10 cellular contexts compared by ENCODE assay signal in the genomic region with DNA sequence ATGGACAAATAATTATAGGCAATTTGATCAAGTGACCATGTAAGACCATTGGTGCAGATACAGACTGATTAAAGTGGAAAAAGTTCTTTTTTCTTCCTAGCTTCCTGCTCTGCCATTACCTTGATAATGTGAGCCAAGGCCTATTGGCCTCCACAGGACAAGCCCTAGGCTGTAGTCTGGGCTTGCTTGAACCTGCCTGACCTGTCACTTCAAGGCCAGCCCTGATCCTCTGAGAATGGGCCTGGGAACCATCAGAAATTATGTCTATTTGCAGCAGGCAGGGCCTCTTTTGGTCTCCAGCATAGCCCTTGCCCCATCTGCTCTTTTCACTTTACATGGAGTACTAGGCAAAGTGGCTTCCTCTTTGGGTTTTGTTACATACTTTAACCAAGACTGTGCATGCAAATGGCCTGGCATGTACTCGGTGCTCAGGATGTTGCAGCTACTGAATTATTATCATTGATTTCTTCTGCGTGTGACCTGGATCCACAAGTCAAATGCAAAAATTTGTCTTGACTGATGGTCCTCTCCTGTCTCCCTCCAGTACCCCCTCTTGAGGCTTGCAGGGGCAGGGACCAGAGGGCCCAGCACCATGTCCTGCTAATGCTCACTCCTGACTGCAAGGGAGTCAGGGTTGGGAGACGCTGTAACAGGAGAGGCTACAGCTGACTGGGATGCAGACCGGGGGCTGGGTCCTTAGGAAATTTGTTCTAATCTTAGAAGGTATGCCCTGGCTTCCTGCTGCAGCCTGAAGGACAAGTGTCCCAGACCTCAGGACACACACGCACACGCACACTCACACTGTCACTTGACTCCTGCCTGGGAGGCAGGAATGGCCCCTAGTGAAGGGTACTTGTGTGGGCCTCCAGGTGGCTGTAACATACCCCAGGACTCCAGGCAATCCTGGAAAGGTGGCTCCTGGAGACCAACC. TPM values are rescaled to one million over a fixed set of nuclear protein-coding genes. Genes with fewer than 3 reads are reported as not detected.
DNase-seq lines count a peak whose midpoint lies in the region; ATAC-seq, FAIRE-seq and TF ChIP-seq lines count a peak whose summit lies in the region.
"Had no signal": no experiment of that assay in that cellular context is flagged by ENCODE, and none has a peak within 500 bp of the region (broad histone marks: within the 10 kb centered on the region; RNA-seq: fewer than 3 reads in every experiment).

No MANE protein-coding gene starts in this region.

- no peak for DNase-seq in GM12892 (ENCODE audit: insufficient read length)
- no peak for DNase-seq in left ventricle myocardium superior
- no peak for DNase-seq in effector CD4-positive, alpha-beta T cell
- no peak for DNase-seq in foreskin melanocyte
- no peak for DNase-seq in DMS53 (lab: John Stamatoyannopoulos, UW)
- DNase-seq in stimulated activated CD4-positive, alpha-beta T cell treated with anti-CD3 and anti-CD28 coated beads, Interleukin-4, amount 100 ng/mL, for 1 hour: no peak
- DNase-seq: body of pancreas, T-helper 2 cell had no signal

- no peak for TF ChIP-seq POLR2A in GM12892 (IDR thresholded peaks at IDR 0.05; ENCODE audit: low read depth, low read length)

- FAIRE-seq in GM12892 (lab: Jason Lieb, UNC): peak; percentile 70

- ATAC-seq in GM21390 (IDR thresholded peaks at IDR 0.05; ENCODE audit: unreplicated experiment): peak; percentile 64
- ATAC-seq in HG03565 (IDR thresholded peaks at IDR 0.05; ENCODE audit: unreplicated experiment): peak; percentile 46
- ATAC-seq in left ventricle myocardium superior: peak; percentile 81
- ATAC-seq: body of pancreas had no signal

- intact Hi-C loops in left ventricle myocardium superior (cut with micrococcal nuclease): no loop called here

RNA-seq across cellular contexts. Expression of gene RCSD1, which starts 39.4 kb away (rescaled TPM):
- 68.5 TPM for polyA plus RNA-seq in GM12892 (2012; ENCODE audit: missing spikeins)
- 45.3 TPM for total RNA-seq in left ventricle myocardium superior

RNA-seq across cellular contexts. Expression of gene MPZL1, which starts 52.3 kb away (rescaled TPM):
- 31.9 TPM for polyA plus RNA-seq in GM12892 (2012; ENCODE audit: missing spikeins)
- 34.7 TPM for total RNA-seq in left ventricle myocardium superior
